In genomic region chr12:11765421-11765816, GRCh38 we compare ENCODE assay signal across 9 cellular contexts.
DNase-seq lines count a peak whose midpoint lies in the region; TF ChIP-seq lines count a peak whose summit lies in the region.
"Had no signal": no experiment of that assay in that cellular context is flagged by ENCODE, and none has a peak within 500 bp of the region (broad histone marks: within the 10 kb centered on the region; RNA-seq: fewer than 3 reads in every experiment).

No MANE protein-coding gene starts in this region.

- H3K4me3 Mint-ChIP-seq in IgD-negative memory B cell = peak overlapping the region in 2 of 4 donors; percentile 56 to 79

- H3K36me3 Mint-ChIP-seq in IgD-negative memory B cell = peaks cover 5% of the 10 kb centered on the region

- H3K27me3 ChIP-seq in rectal smooth muscle tissue (ENCODE audit: control insufficient read depth, insufficient read depth, low read length) = no peaks in the 10 kb centered on the region

- peaks cover 55% of the 10 kb centered on the region for H3K4me1 ChIP-seq in rectal smooth muscle tissue (ENCODE audit: control insufficient read depth, insufficient read depth, low read length)

- DNase-seq in GM12865 (ENCODE audit: low read depth) (no peak), SKM-1 treated with dmso at 0.1 percent for 144 hours (lab: John Stamatoyannopoulos, UW; ENCODE audit: unreplicated experiment) (no peak), NCI-H1092 treated with DMSO at 0.1 percent for 48 hours (lab: John Stamatoyannopoulos, UW) (no peak), retina (no peak), EL (no peak)
- DNase-seq: glutamatergic neuron had no signal

- H3K9ac ChIP-seq in rectal smooth muscle tissue (ENCODE audit: low read length) = no peak overlapping the region

- H3K4me3 ChIP-seq in GM12865 (ENCODE audit: low read depth, low read length) (peak overlapping the region; percentile 28), rectal smooth muscle tissue (ENCODE audit: low read length) (no peak overlapping the region)

- TF ChIP-seq CTCF in GM12865 (IDR thresholded peaks at IDR 0.05; ENCODE audit: insufficient read depth, low read depth, low read length, missing control alignments) = no peak

- H3K4me1 Mint-ChIP-seq in IgD-negative memory B cell = peaks cover 60 to 76% (median 69%) of the 10 kb centered on the region in 3 donors

- H3K27ac ChIP-seq in cingulate gyrus (ENCODE audit: low read depth, low read length) (peak overlapping the region; percentile 56), rectal smooth muscle tissue (ENCODE audit: low read depth, low read length) (peak overlapping the region; percentile 76)

- no peaks in the 10 kb centered on the region for H3K27me3 Mint-ChIP-seq in IgD-negative memory B cell

- H3K36me3 ChIP-seq in rectal smooth muscle tissue (ENCODE audit: control insufficient read depth, insufficient read depth, low read length) = peaks cover 3% of the 10 kb centered on the region

- H3K9me3 Mint-ChIP-seq in IgD-negative memory B cell = no peaks in the 10 kb centered on the region

- peak overlapping the region; percentile 83 to 98 (median 96) for H3K27ac Mint-ChIP-seq in IgD-negative memory B cell
